8 cellular contexts compared by ENCODE assay signal in genomic region chr9:136849960-136850865, GRCh38.
DNase-seq lines count a peak whose midpoint lies in the region; TF ChIP-seq lines count a peak whose summit lies in the region.

No MANE protein-coding gene starts in this region.

- TF ChIP-seq CTCF in GM12864 (IDR thresholded peaks at IDR 0.05; ENCODE audit: low read depth, low read length, missing control alignments) (no peak), VCaP (conservative IDR thresholded peaks at IDR 0.05) (no peak), foreskin fibroblast (IDR thresholded peaks at IDR 0.05; ENCODE audit: low read depth, low read length) (no peak), retinal pigment epithelial cell (conservative IDR thresholded peaks at IDR 0.05; ENCODE audit: low read depth, low read length) (no peak)

- peak overlapping the region; percentile 67 for H3K4me3 ChIP-seq in GM12864 (ENCODE audit: low read depth, low read length)
- peak overlapping the region; percentile 65 to 94 for H3K4me3 ChIP-seq in foreskin fibroblast (ENCODE audit: low read depth in 1 of 2, low read length in 2 of 2)
- H3K4me3 ChIP-seq in retinal pigment epithelial cell (ENCODE audit: low read length), result peak overlapping the region; percentile 84

- intact Hi-C loops in posterior cingulate gyrus (cut with DNase I), result loop anchor here (10.0 kb wide), 1 partner anchor 95 kb away; the partner anchor contains the start of genes C8G and FBXW5

- H3K27ac ChIP-seq in VCaP, result peak overlapping the region; percentile 99

- DNase-seq in GM12864 (ENCODE audit: low read depth), result no peak
- DNase-seq in foreskin fibroblast, result no peak
- no peak for DNase-seq in retinal pigment epithelial cell (ENCODE audit: low read depth)
- DNase-seq in kidney glomerular epithelial cell (lab: John Stamatoyannopoulos, UW), result no peak
- no peak for DNase-seq in COLO668 (lab: John Stamatoyannopoulos, UW; ENCODE audit: unreplicated experiment)
- DNase-seq in posterior cingulate gyrus, result no peak
- DNase-seq in iPS-NIHi11 (ENCODE audit: low spot score), result no peak
